1 cellular context compared by ENCODE assay signal in genomic region chr3:196771067-196771466, GRCh38.
A peak's percentile ranks its signal among the peaks of the same experiment; 100 is the strongest.
TF ChIP-seq lines count a peak whose summit lies in the region.

No MANE protein-coding gene starts in this region.

TF ChIP-seq in K562, 482 proteins besides CTCF, POLR2A, EP300 and RAD21:
- TF ChIP-seq ZNF316 (IDR thresholded peaks at IDR 0.05) (peak; percentile 74), TRIM28 (IDR thresholded peaks at IDR 0.05) (0 out of 2 replicates have a peak, but pooled peaks have one; percentile 40), C11orf30 (IDR thresholded peaks at IDR 0.05; ENCODE audit: low read depth) (peak; percentile 43), CBX3 (IDR thresholded peaks at IDR 0.05; ENCODE audit: borderline replicate concordance in 1 of 2, low read length in 2 of 2) (peak in 1 of 2 experiments; percentile 57; a peak in 1 of 3 replicates)
- TF ChIP-seq, protein P1, sequence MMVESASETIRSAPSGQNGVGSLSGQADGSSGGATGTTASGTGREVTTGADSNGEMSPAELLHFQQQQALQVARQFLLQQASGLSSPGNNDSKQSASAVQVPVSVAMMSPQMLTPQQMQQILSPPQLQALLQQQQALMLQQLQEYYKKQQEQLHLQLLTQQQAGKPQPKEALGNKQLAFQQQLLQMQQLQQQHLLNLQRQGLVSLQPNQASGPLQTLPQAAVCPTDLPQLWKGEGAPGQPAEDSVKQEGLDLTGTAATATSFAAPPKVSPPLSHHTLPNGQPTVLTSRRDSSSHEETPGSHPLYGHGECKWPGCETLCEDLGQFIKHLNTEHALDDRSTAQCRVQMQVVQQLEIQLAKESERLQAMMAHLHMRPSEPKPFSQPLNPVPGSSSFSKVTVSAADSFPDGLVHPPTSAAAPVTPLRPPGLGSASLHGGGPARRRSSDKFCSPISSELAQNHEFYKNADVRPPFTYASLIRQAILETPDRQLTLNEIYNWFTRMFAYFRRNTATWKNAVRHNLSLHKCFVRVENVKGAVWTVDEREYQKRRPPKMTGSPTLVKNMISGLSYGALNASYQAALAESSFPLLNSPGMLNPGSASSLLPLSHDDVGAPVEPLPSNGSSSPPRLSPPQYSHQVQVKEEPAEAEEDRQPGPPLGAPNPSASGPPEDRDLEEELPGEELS (CRISPR knock-in tag; IDR thresholded peaks at IDR 0.05; ENCODE audit: borderline replicate concordance), result no peak
